1 cellular context compared by ENCODE assay signal in genomic region chr15:89912674-89913396, GRCh38.
TF ChIP-seq lines count a peak whose summit lies in the region.

Gene ARPIN, minus strand, starts transcription at chr15:89912952. Its CDS starts 117 bp downstream, at chr15:89912835.

TF ChIP-seq in H1, 55 proteins besides CTCF, POLR2A, EP300 and RAD21 (continued from another document):
- TF ChIP-seq USF2 (IDR thresholded peaks at IDR 0.05; ENCODE audit: low read length) = no peak
- TF ChIP-seq ASH2L (IDR thresholded peaks at IDR 0.05; ENCODE audit: low read length) = peak; percentile 82
- no peak for TF ChIP-seq CHD2 (IDR thresholded peaks at IDR 0.05; ENCODE audit: low read length)
- TF ChIP-seq RFX5 (IDR thresholded peaks at IDR 0.05; ENCODE audit: borderline replicate concordance, low read depth, low read length) = no peak
- no peak for TF ChIP-seq SIX5 (IDR thresholded peaks at IDR 0.05; ENCODE audit: low read depth, low read length)
- TF ChIP-seq JUND (IDR thresholded peaks at IDR 0.05; ENCODE audit: low read length) = no peak
- TF ChIP-seq PHF8 (conservative IDR thresholded peaks at IDR 0.05; ENCODE audit: low read depth, low read length) = peak; percentile 78
- TF ChIP-seq NANOG (IDR thresholded peaks at IDR 0.05; ENCODE audit: insufficient read depth, low read depth, low read length, poor library complexity, severe bottlenecking) = no peak
- no peak for TF ChIP-seq HDAC2 (IDR thresholded peaks at IDR 0.05; ENCODE audit: borderline replicate concordance in 1 of 2, low read depth in 2 of 2, low read length in 2 of 2)
- peak; percentile 57; the same call in 1 of the 2 replicates for TF ChIP-seq TAF1 (IDR thresholded peaks at IDR 0.05; ENCODE audit: low read depth, low read length)
- TF ChIP-seq CEBPB (IDR thresholded peaks at IDR 0.05; ENCODE audit: low read depth, low read length) = no peak
- no peak for TF ChIP-seq MAX (IDR thresholded peaks at IDR 0.05)
- TF ChIP-seq TBP (IDR thresholded peaks at IDR 0.05; ENCODE audit: low read depth, low read length) = no peak
- TF ChIP-seq KDM1A (IDR thresholded peaks at IDR 0.05; ENCODE audit: borderline replicate concordance, low read length) = peak; percentile 47; the same call in 1 of the 2 replicates
- no peak for TF ChIP-seq CBX5 (IDR thresholded peaks at IDR 0.05; ENCODE audit: low read depth, low read length)
- peak; percentile 26 for TF ChIP-seq KDM4A (IDR thresholded peaks at IDR 0.05; ENCODE audit: low read depth, low read length, severe bottlenecking)
- TF ChIP-seq CHD7 (IDR thresholded peaks at IDR 0.05; ENCODE audit: insufficient replicate concordance, low read length) = no peak
- no peak for TF ChIP-seq POLR2AphosphoS5 (IDR thresholded peaks at IDR 0.05; ENCODE audit: low read depth, low read length)
- no peak for TF ChIP-seq SIRT6 (IDR thresholded peaks at IDR 0.05; ENCODE audit: low read length)
- no peak for TF ChIP-seq SRF (IDR thresholded peaks at IDR 0.05; ENCODE audit: low read depth, low read length)
- no peak for TF ChIP-seq SP4 (IDR thresholded peaks at IDR 0.05; ENCODE audit: low read length)
- no peak for TF ChIP-seq ZNF274 (IDR thresholded peaks at IDR 0.05; ENCODE audit: borderline replicate concordance, extremely low read depth, low read length)
- TF ChIP-seq JUN (IDR thresholded peaks at IDR 0.05; ENCODE audit: low read depth, low read length) = no peak
- peak; percentile 38; the same call in 1 of the 2 replicates for TF ChIP-seq RBBP5 (IDR thresholded peaks at IDR 0.05; ENCODE audit: borderline replicate concordance, low read depth, low read length)
- no peak for TF ChIP-seq CHD1 (IDR thresholded peaks at IDR 0.05; ENCODE audit: low read depth, low read length)
- TF ChIP-seq YY1 (IDR thresholded peaks at IDR 0.05; ENCODE audit: low read depth, low read length) = 0 out of 2 replicates have a peak, but pooled peaks have one; percentile 14
